ENCODE assay signal across 1 cellular context in the genomic region with DNA sequence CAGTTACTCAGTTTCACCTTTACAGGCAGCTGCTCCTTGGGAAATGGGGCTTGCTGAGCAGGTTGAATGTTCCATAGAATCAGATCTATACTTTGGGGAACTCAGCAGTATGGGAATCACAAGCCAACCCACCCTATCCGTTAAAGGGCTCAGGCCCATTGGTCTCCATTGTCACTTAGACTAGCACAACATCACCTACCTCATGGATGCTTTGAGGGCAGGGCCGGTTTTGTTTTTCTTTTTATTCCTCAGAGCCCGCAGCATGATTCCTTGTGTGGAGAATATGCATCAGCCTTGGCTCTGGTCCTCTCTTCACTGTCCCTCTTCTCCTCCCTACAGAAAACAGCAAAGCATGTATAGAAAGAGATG.
TF ChIP-seq lines count a peak whose summit lies in the region.

No MANE protein-coding gene starts in this region.

TF ChIP-seq in WTC11, 78 proteins besides CTCF, POLR2A, EP300 and RAD21 (continued from another document):
- no peak for TF ChIP-seq KAT7 (CRISPR knock-in tag; IDR thresholded peaks at IDR 0.05; ENCODE audit: borderline replicate concordance)
- TF ChIP-seq MYBL2 (CRISPR knock-in tag; IDR thresholded peaks at IDR 0.05): no peak
- no peak for TF ChIP-seq FOXP1 (CRISPR knock-in tag; IDR thresholded peaks at IDR 0.05; ENCODE audit: borderline replicate concordance)
